ENCODE assay signal across 8 cellular contexts in genomic region chr22:21736084-21736642, GRCh38. TPM values are rescaled to one million over a fixed set of nuclear protein-coding genes. Genes with fewer than 3 reads are reported as not detected.
DNase-seq lines count a peak whose midpoint lies in the region; ATAC-seq, FAIRE-seq and TF ChIP-seq lines count a peak whose summit lies in the region.

No MANE protein-coding gene starts in this region.

- TF ChIP-seq CTCF in WERI-Rb-1 (IDR thresholded peaks at IDR 0.05; ENCODE audit: low read depth, low read length) (no peak), spleen (IDR thresholded peaks at IDR 0.05 in 8 of 11, conservative IDR thresholded peaks at IDR 0.05 in 3 of 11) (no peak)

- no peak for ATAC-seq in GM18861 (IDR thresholded peaks at IDR 0.05; ENCODE audit: unreplicated experiment)

- DNase-seq in H7 (no peak), WERI-Rb-1 (no peak), iPS DF 6.9 (ENCODE audit: low read depth, low spot score) (no peak), spleen (no peak), GM19239 (ENCODE audit: insufficient read length, low spot score) (no peak), NCI-H128 (lab: John Stamatoyannopoulos, UW; ENCODE audit: unreplicated experiment) (no peak)
- DNase-seq in stimulated activated CD4-positive, alpha-beta T cell treated with anti-CD3 and anti-CD28 coated beads, Interleukin-2, amount 100 ng/mL, for 24 hours, result no peak

- FAIRE-seq in GM19239 (lab: Jason Lieb, UNC), result no peak

- peaks cover 18% of the 10 kb centered on the region for H3K27me3 ChIP-seq in H7 (ENCODE audit: control insufficient read depth, insufficient read depth, low read length)
- no peaks in the 10 kb centered on the region for H3K27me3 ChIP-seq in WERI-Rb-1 (ENCODE audit: insufficient read depth, low read depth, severe bottlenecking)
- no peaks in the 10 kb centered on the region; the same call in 1 of the 2 replicates for H3K27me3 ChIP-seq in iPS DF 6.9 (ENCODE audit: control insufficient read depth, insufficient read depth, low read length)
- no peaks in the 10 kb centered on the region for H3K27me3 ChIP-seq in spleen (replicated peaks in 1 of 7)

- H3K4me3 ChIP-seq in H7 (ENCODE audit: insufficient read depth, low read depth, low read length) (peak overlapping the region; percentile 72), WERI-Rb-1 (ENCODE audit: low read depth, low read length) (peak overlapping the region; percentile 24), iPS DF 6.9 (ENCODE audit: low read length) (peak overlapping the region; percentile 57), spleen (peak overlapping the region; percentile 54 to 92 (median 70))

- WGBS in iPS DF 6.9 (ENCODE audit: insufficient coverage, insufficient read length), result no CpG with 5 or more reads among the region's 65 CpGs
- WGBS in spleen, 5 donors, result 8 to 14% (median 9%) methylated on average over 37 to 65 of the region's 65 CpGs

- H3K4me1 ChIP-seq in iPS DF 6.9 (ENCODE audit: control insufficient read depth, insufficient read depth, low read length), result peaks cover 5% of the 10 kb centered on the region; the same call in 1 of the 2 replicates
- peaks cover 9 to 37% (median 22%) of the 10 kb centered on the region in 6 donors for H3K4me1 ChIP-seq in spleen

- H3K36me3 ChIP-seq in H7 (replicated peaks; ENCODE audit: control insufficient read depth, insufficient read depth, low read length), result no peaks in the 10 kb centered on the region
- peaks cover 15% of the 10 kb centered on the region; the same call in 1 of the 2 replicates for H3K36me3 ChIP-seq in WERI-Rb-1
- H3K36me3 ChIP-seq in iPS DF 6.9 (ENCODE audit: control insufficient read depth, insufficient read depth, low read length), result no peaks in the 10 kb centered on the region
- no peaks in the 10 kb centered on the region for H3K36me3 ChIP-seq in spleen

- intact Hi-C loops in spleen (cut with DNase I; ENCODE audit: low total_unique reads), result no loop called here

- no peak for TF ChIP-seq POLR2A in spleen (IDR thresholded peaks at IDR 0.05)

- peak overlapping the region; percentile 59 for H3K27ac ChIP-seq in WERI-Rb-1
- H3K27ac ChIP-seq in iPS DF 6.9 (ENCODE audit: low read length), result no peak overlapping the region
- peak overlapping the region in 5 of 8 donors; percentile 55 to 94 (median 90) for H3K27ac ChIP-seq in spleen

- H3K9me3 ChIP-seq in WERI-Rb-1 (ENCODE audit: severe bottlenecking) (peaks cover 4% of the 10 kb centered on the region), iPS DF 6.9 (ENCODE audit: control insufficient read depth, insufficient read depth, low read length) (no peaks in the 10 kb centered on the region), spleen (no peaks in the 10 kb centered on the region)

RNA-seq across cellular contexts. Expression of gene YPEL1, which starts 0.6 kb away (rescaled TPM):
- total RNA-seq in H7 (2014; rRNA removed; shearing (Covaris generic)), result 2.2 and 6.4 TPM in 2 replicates
- total RNA-seq in spleen, result 10 to 100 TPM in 5 of 7 donors, 1 to 10 TPM in 2; 6.9 to 21.3 (median 14.6) TPM
- 1 to 10 TPM; 4.8 to 6.4 (median 5.4) TPM for polyA plus RNA-seq in spleen
